Comparison of ENCODE assay signal across 6 cellular contexts in the genomic region with DNA sequence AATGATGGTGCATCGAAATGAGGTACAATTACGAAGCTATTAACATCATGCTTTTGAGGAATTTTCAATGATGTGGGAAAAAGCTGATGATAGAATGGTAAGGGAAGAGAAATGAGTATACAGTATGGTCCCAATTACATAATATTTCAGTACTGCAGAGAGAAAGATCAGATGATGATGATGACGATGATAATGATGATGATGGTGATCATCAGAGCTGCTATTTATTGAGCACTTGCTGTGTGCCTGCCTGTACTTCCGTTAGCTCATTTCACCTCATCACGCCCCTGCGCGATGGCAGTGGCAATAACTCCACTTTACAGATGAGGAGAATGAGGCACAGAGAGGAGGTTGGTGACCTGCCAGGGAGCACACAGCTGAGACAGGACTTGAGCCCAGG.
"Had no signal": no experiment of that assay in that cellular context is flagged by ENCODE, and none has a peak within 500 bp of the region (broad histone marks: within the 10 kb centered on the region; RNA-seq: fewer than 3 reads in every experiment).

No MANE protein-coding gene starts in this region.

- H3K4me2 ChIP-seq: GM23338 had no signal

- H2AFZ ChIP-seq: GM23338 had no signal

- H3K36me3 ChIP-seq: HAP-1 had no signal

- H3K4me3 ChIP-seq: GM23338, HAP-1 had no signal

- H3K4me1 ChIP-seq: HAP-1 had no signal

- H3K9me3 ChIP-seq: HAP-1 had no signal

- DNase-seq: H7, KG1 had no signal

- ATAC-seq: GM23338, HCT116 had no signal

- FAIRE-seq: HTR-8/SVneo had no signal
